In genomic region chr3:9916734-9917680, GRCh38 we compare ENCODE assay signal across 8 cellular contexts. TPM values are rescaled to one million over a fixed set of nuclear protein-coding genes. Genes with fewer than 3 reads are reported as not detected.
DNase-seq lines count a peak whose midpoint lies in the region; ATAC-seq and TF ChIP-seq lines count a peak whose summit lies in the region.

IL17RC (plus strand) TSS chr3:9917098; CDS start chr3:9917316, 218 bp downstream.

- H3K4me2 ChIP-seq in skeletal muscle satellite cell (ENCODE audit: low read length), result peak within 1 kb of the TSS; percentile 92

- H3K9me3 ChIP-seq in skeletal muscle satellite cell (replicated peaks; ENCODE audit: low read length), result no peaks in the 10 kb centered on the region

- H3K4me1 ChIP-seq in skeletal muscle satellite cell (ENCODE audit: control insufficient read depth, insufficient read depth, low read length), result peaks cover 54% of the 10 kb centered on the region

- H3K9ac ChIP-seq in skeletal muscle satellite cell (ENCODE audit: low read depth, low read length), result peak within 1 kb of the TSS; percentile 85

- H3K27me3 ChIP-seq in skeletal muscle satellite cell (ENCODE audit: control insufficient read depth, insufficient read depth, low read length), result no peaks in the 10 kb centered on the region

- TF ChIP-seq CTCF in choroid plexus epithelial cell (conservative IDR thresholded peaks at IDR 0.05; ENCODE audit: low read depth, low read length), result no peak

- H3K36me3 ChIP-seq in skeletal muscle satellite cell (ENCODE audit: insufficient read depth, low read length), result peaks cover 5% of the 10 kb centered on the region

- peak within 1 kb of the TSS; percentile 60 for H3K4me3 ChIP-seq in choroid plexus epithelial cell (ENCODE audit: low read depth, low read length)
- peak within 1 kb of the TSS; percentile 73 for H3K4me3 ChIP-seq in skeletal muscle satellite cell (ENCODE audit: low read length)

- peak; percentile 88 for DNase-seq in DMS53 (lab: John Stamatoyannopoulos, UW)
- DNase-seq in MV-4-11 (lab: John Stamatoyannopoulos, UW), result peak; percentile 18
- DNase-seq in T1000 (lab: John Stamatoyannopoulos, UW), result peak; percentile 76
- peak; percentile 90 for DNase-seq in choroid plexus epithelial cell (ENCODE audit: low read depth)
- DNase-seq in islet precursor cell, result peak; percentile 98
- no peak for DNase-seq in NK-92 (lab: John Stamatoyannopoulos, UW; ENCODE audit: unreplicated experiment)

- ATAC-seq in GM21447 (IDR thresholded peaks at IDR 0.05; ENCODE audit: unreplicated experiment), result no peak

RNA-seq across cellular contexts. Expression of gene IL17RC, which starts in this region (rescaled TPM):
- 121 and 264 TPM in 2 replicates for total RNA-seq in skeletal muscle satellite cell (2012; rRNA removed)
